ENCODE assay signal across 8 cellular contexts in the genomic region with DNA sequence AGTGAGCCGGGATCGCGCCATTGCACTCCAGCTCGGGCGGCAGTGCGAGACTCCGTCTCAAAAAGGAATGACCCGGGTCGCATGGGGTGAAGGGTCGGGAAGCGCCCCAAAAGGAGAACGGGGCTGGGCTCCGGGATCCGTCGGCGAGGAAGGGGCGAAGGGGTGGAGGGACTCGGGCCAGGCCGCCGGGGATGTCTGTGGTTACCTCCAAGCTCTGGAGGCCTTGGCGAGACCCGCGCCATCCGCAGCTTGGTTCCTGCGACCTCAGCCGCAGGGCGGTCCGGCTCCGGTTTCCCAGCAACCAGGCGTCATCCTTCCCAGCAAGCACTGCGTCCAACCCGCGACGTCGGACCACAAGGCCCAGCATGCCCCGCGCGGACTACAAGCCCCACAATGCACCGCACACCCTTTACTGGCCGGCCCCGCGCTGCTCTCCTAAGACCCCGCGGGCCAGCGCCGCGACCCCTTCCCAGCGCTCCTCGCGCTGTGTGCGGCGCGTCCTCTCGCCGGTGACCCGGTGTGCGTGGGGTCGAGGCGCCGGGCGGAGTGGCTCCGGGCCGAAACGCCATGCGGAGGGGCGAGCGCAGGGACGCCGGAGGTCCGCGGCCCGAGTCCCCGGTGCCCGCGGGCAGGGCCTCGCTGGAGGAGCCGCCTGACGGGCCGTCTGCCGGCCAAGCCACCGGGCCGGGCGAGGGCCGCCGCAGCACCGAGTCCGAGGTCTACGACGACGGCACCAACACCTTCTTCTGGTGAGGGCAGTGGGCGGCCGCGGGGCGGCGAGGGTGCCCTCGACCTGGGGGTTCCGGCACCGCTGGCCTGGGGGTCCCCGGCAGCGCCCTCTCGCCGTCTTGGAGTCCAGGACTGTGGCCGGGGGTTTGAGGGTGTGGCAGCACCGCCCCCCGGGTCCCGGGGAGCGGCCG. TPM values are rescaled to one million over a fixed set of nuclear protein-coding genes. Genes with fewer than 3 reads are reported as not detected.
DNase-seq lines count a peak whose midpoint lies in the region; ATAC-seq, FAIRE-seq and TF ChIP-seq lines count a peak whose summit lies in the region.

Gene PTDSS2, plus strand, starts transcription at position 391 of the 920 bp plus-strand sequence. Its CDS starts 177 bp downstream, at position 568.

- no peak within 1 kb of the TSS for H3K27ac ChIP-seq in adipose tissue (ENCODE audit: low read depth, low read length)

- WGBS in adipose tissue, 3 donors = 0 to 1% (median 0%) methylated on average over 92 to 108 of the region's 108 CpGs

- H3K4me3 Mint-ChIP-seq in T-cell (peak within 1 kb of the TSS; percentile 84 to 92 (median 92)), progenitor cell of endocrine pancreas (ENCODE audit: low read depth) (peak within 1 kb of the TSS; percentile 93)

- FAIRE-seq in GM12891 (lab: Jason Lieb, UNC) = peak; percentile 100

- no peak for TF ChIP-seq CTCF in progenitor cell of endocrine pancreas (IDR thresholded peaks at IDR 0.05; ENCODE audit: unreplicated experiment)

- H3K4me1 Mint-ChIP-seq in T-cell (peaks cover 19 to 26% (median 21%) of the 10 kb centered on the region in 3 donors), progenitor cell of endocrine pancreas (ENCODE audit: low read depth) (peaks cover 9% of the 10 kb centered on the region)

- peaks cover 8% of the 10 kb centered on the region for H3K36me3 Mint-ChIP-seq in T-cell
- peaks cover 4% of the 10 kb centered on the region for H3K36me3 Mint-ChIP-seq in progenitor cell of endocrine pancreas (ENCODE audit: insufficient read depth)

- peak; percentile 58 for ATAC-seq in HG02840 (IDR thresholded peaks at IDR 0.05; ENCODE audit: low FRiP score, unreplicated experiment)
- ATAC-seq in T-cell (replicated peaks in 1 of 4) = peak; percentile 80 to 83 (median 82)
- peak; percentile 94 for ATAC-seq in left cardiac atrium

- peak; percentile 95 for DNase-seq in GM12891 (ENCODE audit: insufficient read length, low spot score)
- DNase-seq in NCI-H1436 treated with DMSO at 0.1 percent for 48 hours (lab: John Stamatoyannopoulos, UW) = peak; percentile 79
- peak; percentile 86 to 96 (median 92) for DNase-seq in T-cell
- peak; percentile 98 for DNase-seq in left cardiac atrium
- DNase-seq in progenitor cell of endocrine pancreas (ENCODE audit: low spot score, unreplicated experiment) = peak; percentile 91
- peak; percentile 96 for DNase-seq in ureter (ENCODE audit: low spot score)

- H3K27me3 Mint-ChIP-seq in T-cell (no peaks in the 10 kb centered on the region), progenitor cell of endocrine pancreas (no peaks in the 10 kb centered on the region)

- TF ChIP-seq POLR2A in GM12891 (IDR thresholded peaks at IDR 0.05; ENCODE audit: low read depth, low read length) = peak; percentile 60

- H3K27ac Mint-ChIP-seq in T-cell = peak within 1 kb of the TSS; percentile 88 to 92
- peak within 1 kb of the TSS; percentile 95 for H3K27ac Mint-ChIP-seq in progenitor cell of endocrine pancreas

- H3K9me3 Mint-ChIP-seq in T-cell (no peaks in the 10 kb centered on the region), progenitor cell of endocrine pancreas (ENCODE audit: low read depth) (no peaks in the 10 kb centered on the region)

- intact Hi-C loops in left cardiac atrium (cut with DNase I) = loop anchor here (2.0 to 10.0 kb wide), 2 partner anchors 33 to 145 kb away; partner anchors contain the start of gene IFITM2 (in 1 of the 2)

- POLR2A ChIA-PET in T-cell (lab: Charles Lee) = interaction anchor here in 1 of 2 donors (2.8 kb wide), 1 partner anchor 43 kb away, joined by 11 read pairs; no protein-coding TSS in a partner anchor

- CTCF ChIA-PET in T-cell (lab: Charles Lee) = interaction anchor here (0.6 to 4.1 kb wide), 8 partner anchors 36 to 199 kb away, joined by 3 to 38 read pairs (median 5); partner anchors contain the start of gene SIGIRR (in 1 of the 2)

TF ChIP-seq in GM12891, 5 proteins besides CTCF, POLR2A, EP300 and RAD21:
- TF ChIP-seq POLR2AphosphoS5 (IDR thresholded peaks at IDR 0.05; ENCODE audit: low read depth, low read length) (peak; percentile 76), POU2F2 (IDR thresholded peaks at IDR 0.05; ENCODE audit: low read depth, low read length) (0 out of 2 replicates have a peak, but pooled peaks have one; percentile 36), SPI1 (IDR thresholded peaks at IDR 0.05; ENCODE audit: low read depth, low read length) (no peak), TAF1 (IDR thresholded peaks at IDR 0.05; ENCODE audit: low read depth, low read length) (peak; percentile 42; the same call in 1 of the 2 replicates), PAX5 (IDR thresholded peaks at IDR 0.05; ENCODE audit: insufficient read depth, low read length, severe bottlenecking) (no peak)

RNA-seq across cellular contexts. Expression of gene PTDSS2, which starts in this region (rescaled TPM):
- polyA plus RNA-seq in GM12891 (2012; ENCODE audit: low read depth, missing spikeins) = 7.6 TPM
- total RNA-seq in T-cell (10 to 100 TPM; 22.4 to 33.5 (median 28.7) TPM), left cardiac atrium (10 to 100 TPM; 21.5 to 26.5 TPM), progenitor cell of endocrine pancreas (48.2 and 50.4 TPM in 2 replicates), ureter (28.6 TPM)
- polyA plus RNA-seq in adipose tissue = 10 to 100 TPM; 18.1 to 23.4 (median 22.0) TPM
